ENCODE assay signal across 22 cellular contexts in genomic region chr15:85564686-85565085, GRCh38.
A peak's percentile ranks its signal among the peaks of the same experiment; 100 is the strongest.
DNase-seq lines count a peak whose midpoint lies in the region; ATAC-seq and TF ChIP-seq lines count a peak whose summit lies in the region.
"Had no signal": no experiment of that assay in that cellular context is flagged by ENCODE, and none has a peak within 500 bp of the region (broad histone marks: within the 10 kb centered on the region; RNA-seq: fewer than 3 reads in every experiment).

No MANE protein-coding gene starts in this region.

- DNase-seq in left ventricle myocardium inferior (no peak), Right ventricle myocardium superior (no peak), dermis blood vessel endothelial cell (peak; percentile 57), lower lobe of right lung (no peak), upper lobe of right lung (no peak), NCI-H345 (lab: John Stamatoyannopoulos, UW) (no peak), glomerular visceral epithelial cell (ENCODE audit: extremely low spot score) (no peak), cerebellar cortex (ENCODE audit: low spot score) (no peak)
- DNase-seq: activated CD4-positive, alpha-beta T cell treated with anti-CD3 and anti-CD28 coated beads for 36 hours; activated effector memory CD4-positive, alpha-beta T cell treated with anti-CD3 and anti-CD28 coated beads, Interleukin-2, amount 50 U/mL, for 16 hours; activated naive CD8-positive, alpha-beta T cell treated with anti-CD3 and anti-CD28 coated beads, Interleukin-2, amount 10 ng/mL, durations not matched to agents 7 days and 5 days; activated T-cell treated with anti-CD3 and anti-CD28 coated beads for 4 hours; DMS79; GF-D8; glutamatergic neuron; kidney; NCI-H1105; NCI-H2029; NCI-H2227 treated with DMSO at 0.1 percent for 48 hours; thyroid gland had no signal

- H3K4me1 ChIP-seq in left ventricle myocardium inferior (peaks cover 65% of the 10 kb centered on the region), lower lobe of right lung (peaks cover 55% of the 10 kb centered on the region), upper lobe of right lung (peaks cover 13% of the 10 kb centered on the region)
- H3K4me1 ChIP-seq: prostate gland, SJSA1 had no signal

- TF ChIP-seq CTCF in left ventricle myocardium inferior (IDR thresholded peaks at IDR 0.05; ENCODE audit: borderline replicate concordance) (no peak), lower lobe of right lung (IDR thresholded peaks at IDR 0.05) (no peak), upper lobe of right lung (IDR thresholded peaks at IDR 0.05) (no peak)

- no peak overlapping the region for H3K4me3 ChIP-seq in left ventricle myocardium inferior
- no peak overlapping the region for H3K4me3 ChIP-seq in lower lobe of right lung
- H3K4me3 ChIP-seq in upper lobe of right lung: no peak overlapping the region
- H3K4me3 ChIP-seq: prostate gland, SJSA1, thyroid gland had no signal

- H3K9me3 ChIP-seq in left ventricle myocardium inferior (replicated peaks) (no peaks in the 10 kb centered on the region), lower lobe of right lung (no peaks in the 10 kb centered on the region), upper lobe of right lung (no peaks in the 10 kb centered on the region)
- H3K9me3 ChIP-seq: prostate gland, SJSA1, thyroid gland had no signal

- peak overlapping the region; percentile 67 for H3K27ac ChIP-seq in left ventricle myocardium inferior (replicated peaks)
- H3K27ac ChIP-seq in lower lobe of right lung: peak overlapping the region; percentile 42
- H3K27ac ChIP-seq in upper lobe of right lung: peak overlapping the region; percentile 28
- H3K27ac ChIP-seq: prostate gland, SJSA1 had no signal

- H3K27me3 ChIP-seq in left ventricle myocardium inferior (ENCODE audit: low read depth) (no peaks in the 10 kb centered on the region), lower lobe of right lung (ENCODE audit: low read depth) (no peaks in the 10 kb centered on the region), upper lobe of right lung (no peaks in the 10 kb centered on the region)
- H3K27me3 ChIP-seq: SJSA1, thyroid gland had no signal

- ATAC-seq in Right ventricle myocardium superior (ENCODE audit: poor library complexity) (no peak), lower lobe of right lung (peak in 1 of 2 donors; percentile 21), upper lobe of right lung (peak; percentile 30)
- ATAC-seq: activated CD4-positive, alpha-beta T cell treated with anti-CD3 and anti-CD28 coated beads for 36 hours had no signal

- intact Hi-C loops in left ventricle myocardium inferior (cut with micrococcal nuclease) (no loop called here), Right ventricle myocardium superior (cut with DNase I) (no loop called here), lower lobe of right lung (cut with DNase I) (no loop called here), upper lobe of right lung (cut with DNase I) (no loop called here)

- no peaks in the 10 kb centered on the region for H3K36me3 ChIP-seq in left ventricle myocardium inferior
- H3K36me3 ChIP-seq in lower lobe of right lung: peaks cover 9% of the 10 kb centered on the region
- peaks cover 5% of the 10 kb centered on the region for H3K36me3 ChIP-seq in upper lobe of right lung
- H3K36me3 ChIP-seq: prostate gland, thyroid gland had no signal
